Comparison of ENCODE assay signal across 1 cellular context in the genomic region with DNA sequence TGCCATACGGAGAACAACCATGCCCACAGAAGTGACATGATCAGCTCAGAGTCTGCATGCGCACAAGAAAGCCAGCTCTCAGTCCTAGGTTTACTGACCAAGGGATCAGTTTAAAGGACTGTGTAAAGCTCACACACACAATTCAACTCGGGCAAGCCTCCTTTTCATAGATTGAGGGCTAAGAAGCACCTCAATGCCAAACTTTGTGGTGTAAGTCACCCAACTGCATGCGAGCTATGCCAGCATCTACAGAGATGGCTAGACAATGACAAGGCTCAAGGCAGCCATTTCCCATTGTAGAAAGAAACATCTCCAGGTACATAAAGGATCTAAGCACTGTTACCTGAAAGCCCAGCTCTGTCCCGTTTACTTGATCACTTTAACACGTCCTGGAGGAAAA.
TF ChIP-seq lines count a peak whose summit lies in the region.

No MANE protein-coding gene starts in this region.

TF ChIP-seq in HepG2, 621 proteins besides CTCF, POLR2A, EP300 and RAD21 (continued from another document):
- no peak for TF ChIP-seq HOXA5 (CRISPR knock-in tag; IDR thresholded peaks at IDR 0.05)
TF ChIP-seq in HepG2: peak in this region for 3.
